ENCODE assay signal across 26 cellular contexts in the genomic region with DNA sequence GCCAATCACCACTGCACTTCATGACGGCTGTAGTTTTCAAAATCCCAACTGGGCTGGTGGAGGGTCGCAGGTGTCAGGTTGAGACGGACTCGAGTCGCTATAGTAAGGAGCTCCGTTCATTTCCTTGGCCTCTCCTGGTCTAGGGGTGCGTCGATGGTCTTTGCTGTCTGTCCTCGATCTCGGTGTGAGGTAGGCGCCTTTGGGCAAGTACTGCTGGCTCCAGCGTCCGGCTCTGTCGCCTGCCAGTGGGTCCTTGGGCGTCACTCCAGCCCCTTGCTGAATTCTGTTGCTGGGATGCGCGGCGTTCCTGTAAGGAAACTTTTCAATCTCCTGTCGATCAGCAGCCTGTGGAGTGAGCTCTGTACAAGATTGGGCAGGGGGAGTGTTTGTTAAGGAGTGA.
"Had no signal": no experiment of that assay in that cellular context is flagged by ENCODE, and none has a peak within 500 bp of the region (broad histone marks: within the 10 kb centered on the region; RNA-seq: fewer than 3 reads in every experiment).

No MANE protein-coding gene starts in this region.

- FAIRE-seq: colon, endometrium, islet of Langerhans, keratinocyte had no signal

- H3K79me2 ChIP-seq: hepatocyte had no signal

- DNase-seq: dermis blood vessel endothelial cell; dorsolateral prefrontal cortex; effector CD8-positive, alpha-beta T cell; effector memory CD8-positive, alpha-beta T cell; erythroblast; esophagus squamous epithelium; foreskin fibroblast; foreskin melanocyte; gastrocnemius medialis; glutamatergic neuron; hypothalamus; left cardiac atrium; left lung; left ventricle myocardium superior; lower lobe of right lung; mesenchymal stem cell; mucosa of descending colon; naive B cell had no signal

- H2AFZ ChIP-seq: hepatocyte had no signal

- H3K4me2 ChIP-seq: hepatocyte had no signal

- ATAC-seq: effector memory CD8-positive, alpha-beta T cell; esophagus mucosa; gastrocnemius medialis; left cardiac atrium; left lung; left ventricle myocardium superior; lower lobe of right lung; mucosa of descending colon had no signal

- H3K4me1 ChIP-seq: esophagus squamous epithelium, gastrocnemius medialis, left lung, lower lobe of right lung had no signal

- H3K4me3 ChIP-seq: coronary artery, dorsolateral prefrontal cortex, esophagus squamous epithelium, gastrocnemius medialis, hepatocyte, left lung, lower lobe of right lung, mucosa of descending colon had no signal

- H3K9me3 ChIP-seq: esophagus squamous epithelium, gastrocnemius medialis, left lung, lower lobe of right lung, mucosa of descending colon had no signal

- H3K27ac ChIP-seq: coronary artery, dorsolateral prefrontal cortex, epithelial cell of prostate, esophagus squamous epithelium, gastrocnemius medialis, hepatocyte, left lung, lower lobe of right lung had no signal

- H3K27me3 ChIP-seq: esophagus squamous epithelium, gastrocnemius medialis, hepatocyte, left lung had no signal

- H3K36me3 ChIP-seq: esophagus squamous epithelium, gastrocnemius medialis, left lung, lower lobe of right lung had no signal
